9 cellular contexts compared by ENCODE assay signal in genomic region chr15:84915011-84915958, GRCh38. TPM values are rescaled to one million over a fixed set of nuclear protein-coding genes. Genes with fewer than 3 reads are reported as not detected.
DNase-seq lines count a peak whose midpoint lies in the region; ATAC-seq and TF ChIP-seq lines count a peak whose summit lies in the region.
"Had no signal": no experiment of that assay in that cellular context is flagged by ENCODE, and none has a peak within 500 bp of the region (broad histone marks: within the 10 kb centered on the region; RNA-seq: fewer than 3 reads in every experiment).

No MANE protein-coding gene starts in this region.

- H3K27ac ChIP-seq in breast epithelium (peak overlapping the region; percentile 94 to 96), lower lobe of right lung (peak overlapping the region; percentile 41)

- ATAC-seq in GM21515 (IDR thresholded peaks at IDR 0.05; ENCODE audit: unreplicated experiment) (peak; percentile 93), lower lobe of right lung (peak; percentile 71 to 76)
- peak; percentile 96 for ATAC-seq in stimulated activated naive CD8-positive, alpha-beta T cell treated with anti-CD3 and anti-CD28 coated beads, Interleukin-15, amount 100 ng/mL, for 72 hours

- H3K9me3 ChIP-seq in breast epithelium (no peaks in the 10 kb centered on the region), lower lobe of right lung (no peaks in the 10 kb centered on the region)

- TF ChIP-seq POLR2A in breast epithelium (IDR thresholded peaks at IDR 0.05), result no peak

- peak overlapping the region; percentile 92 to 93 for H3K27ac Mint-ChIP-seq in stimulated activated naive CD8-positive, alpha-beta T cell treated with anti-CD3 and anti-CD28 coated beads, Interleukin-15, amount 100 ng/mL, for 72 hours
- H3K27ac Mint-ChIP-seq in endothelial cell (ENCODE audit: unreplicated experiment), result no peak overlapping the region

- H3K36me3 ChIP-seq in breast epithelium, result no peaks in the 10 kb centered on the region
- no peaks in the 10 kb centered on the region for H3K36me3 ChIP-seq in lower lobe of right lung

- no peaks in the 10 kb centered on the region for H3K36me3 Mint-ChIP-seq in endothelial cell (ENCODE audit: low read depth, unreplicated experiment)

- H3K27me3 Mint-ChIP-seq in stimulated activated naive CD8-positive, alpha-beta T cell treated with anti-CD3 and anti-CD28 coated beads, Interleukin-15, amount 100 ng/mL, for 72 hours, result peaks cover 11% of the 10 kb centered on the region
- peaks cover under 1% of the 10 kb centered on the region for H3K27me3 Mint-ChIP-seq in endothelial cell (ENCODE audit: unreplicated experiment)

- H3K4me1 Mint-ChIP-seq in stimulated activated naive CD8-positive, alpha-beta T cell treated with anti-CD3 and anti-CD28 coated beads, Interleukin-15, amount 100 ng/mL, for 72 hours, result peaks cover 26% of the 10 kb centered on the region
- H3K4me1 Mint-ChIP-seq in endothelial cell (ENCODE audit: unreplicated experiment), result peaks cover 19% of the 10 kb centered on the region

- intact Hi-C loops in breast epithelium (cut with DNase I; ENCODE audit: low total_unique reads) (no loop called here), lower lobe of right lung (cut with DNase I) (no loop called here)

- DNase-seq in EL (peak; percentile 91), HPDE6-E6E7 (ENCODE audit: extremely low spot score) (peak; percentile 94), SK-MEL-5 (ENCODE audit: low read depth, low spot score) (peak; percentile 26), breast epithelium (ENCODE audit: low spot score in 2 of 2) (peak; percentile 91 to 95), lower lobe of right lung (peak; percentile 60), endothelial cell (ENCODE audit: low spot score) (no peak)
- peak; percentile 42 to 50 for DNase-seq in stimulated activated naive CD8-positive, alpha-beta T cell treated with anti-CD3 and anti-CD28 coated beads, Interleukin-15, amount 100 ng/mL, for 72 hours

- H3K4me3 ChIP-seq in breast epithelium (peak overlapping the region in 1 of 3 donors; percentile 10), lower lobe of right lung (no peak overlapping the region)

- peak overlapping the region; percentile 76 to 89 for H3K4me3 Mint-ChIP-seq in stimulated activated naive CD8-positive, alpha-beta T cell treated with anti-CD3 and anti-CD28 coated beads, Interleukin-15, amount 100 ng/mL, for 72 hours
- H3K4me3 Mint-ChIP-seq in endothelial cell (ENCODE audit: unreplicated experiment), result no peak overlapping the region

- H3K27me3 ChIP-seq in breast epithelium (no peaks in the 10 kb centered on the region), lower lobe of right lung (ENCODE audit: low read depth) (no peaks in the 10 kb centered on the region)

- in situ Hi-C loops in SK-MEL-5 (cut with HindIII; ENCODE audit: low pct_unique_long_range_greater_than_20kb, low sequenced_read_pairs), result no loop called here

- TF ChIP-seq CTCF in breast epithelium (IDR thresholded peaks at IDR 0.05) (peak in 1 of 3 donors; percentile 29), lower lobe of right lung (IDR thresholded peaks at IDR 0.05) (no peak), endothelial cell (IDR thresholded peaks at IDR 0.05; ENCODE audit: unreplicated experiment) (no peak)

- H3K9me3 Mint-ChIP-seq in stimulated activated naive CD8-positive, alpha-beta T cell treated with anti-CD3 and anti-CD28 coated beads, Interleukin-15, amount 100 ng/mL, for 72 hours, result no peaks in the 10 kb centered on the region
- no peaks in the 10 kb centered on the region for H3K9me3 Mint-ChIP-seq in endothelial cell (ENCODE audit: unreplicated experiment)

- H3K4me1 ChIP-seq in breast epithelium (peaks cover 17 to 33% of the 10 kb centered on the region in 2 donors), lower lobe of right lung (peaks cover 30% of the 10 kb centered on the region)

RNA-seq across cellular contexts. Expression of gene SLC28A1, which starts 30.8 kb away (rescaled TPM):
- total RNA-seq in SK-MEL-5 (2014; rRNA removed; shearing (Covaris generic)), result not detected in 2 replicates
- not detected in 2 replicates for polyA plus RNA-seq in SK-MEL-5 (2015; cell fraction: cytosol; rRNA removed)
- not detected in 2 replicates for polyA plus RNA-seq in SK-MEL-5 (2015; cell fraction: nucleus; rRNA removed)
- under 1 TPM in 1 of 3 donors, not detected in 2; 0.59 TPM for total RNA-seq in breast epithelium
- total RNA-seq in lower lobe of right lung, result not detected
- not detected for total RNA-seq in endothelial cell (ENCODE audit: unreplicated experiment)
- total RNA-seq: T-helper 1 cell treated with Interleukin-12 subunit alpha and Interleukin-12 subunit beta and Interleukin-4 antibody, amounts not matched to agents 30 ng/mL and 1 ng/mL, for 36 hours had no signal
